In genomic region chr10:102675887-102676616, GRCh38 we compare ENCODE assay signal across 8 cellular contexts. TPM values are rescaled to one million over a fixed set of nuclear protein-coding genes. Genes with fewer than 3 reads are reported as not detected.
DNase-seq lines count a peak whose midpoint lies in the region; ATAC-seq lines count a peak whose summit lies in the region.

No MANE protein-coding gene starts in this region.

- H3K4me1 Mint-ChIP-seq in natural killer cell treated with Interleukin-12 subunit alpha and Interleukin-12 subunit beta and Interleukin-15 and Interleukin-18, amount 100 ng/mL, for 72 hours (ENCODE audit: low read depth in 2 of 2), result peaks cover 33 to 34% of the 10 kb centered on the region in 2 donors

- no peak overlapping the region for H3K4me3 ChIP-seq in ectodermal cell (ENCODE audit: insufficient read depth, low read depth, low read length)

- H3K4me1 ChIP-seq in ectodermal cell (ENCODE audit: control insufficient read depth, insufficient read depth, low read length), result peaks cover 70% of the 10 kb centered on the region

- H3K4me3 Mint-ChIP-seq in natural killer cell treated with Interleukin-12 subunit alpha and Interleukin-12 subunit beta and Interleukin-15 and Interleukin-18, amount 100 ng/mL, for 72 hours, result peak overlapping the region; percentile 6

- ATAC-seq in natural killer cell treated with Interleukin-12 subunit alpha and Interleukin-12 subunit beta and Interleukin-15 and Interleukin-18, amount 100 ng/mL, for 72 hours, result peak in 1 of 2 donors; percentile 43
- ATAC-seq in GM19467 (IDR thresholded peaks at IDR 0.05; ENCODE audit: unreplicated experiment) (no peak), HG03439 (IDR thresholded peaks at IDR 0.05; ENCODE audit: unreplicated experiment) (no peak)

- no peaks in the 10 kb centered on the region for H3K9me3 ChIP-seq in ectodermal cell (ENCODE audit: control insufficient read depth, low read length)

- no peaks in the 10 kb centered on the region for H3K9me3 Mint-ChIP-seq in natural killer cell treated with Interleukin-12 subunit alpha and Interleukin-12 subunit beta and Interleukin-15 and Interleukin-18, amount 100 ng/mL, for 72 hours

- WGBS in ectodermal cell, 2 experiments, result 32% methylated on average over 13 of the region's 13 CpGs

- H3K27ac Mint-ChIP-seq in natural killer cell treated with Interleukin-12 subunit alpha and Interleukin-12 subunit beta and Interleukin-15 and Interleukin-18, amount 100 ng/mL, for 72 hours, result peak overlapping the region in 1 of 2 donors; percentile 84

- H3K36me3 Mint-ChIP-seq in natural killer cell treated with Interleukin-12 subunit alpha and Interleukin-12 subunit beta and Interleukin-15 and Interleukin-18, amount 100 ng/mL, for 72 hours, result no peaks in the 10 kb centered on the region

- no peaks in the 10 kb centered on the region for H3K36me3 ChIP-seq in ectodermal cell (ENCODE audit: control insufficient read depth, insufficient read depth, low read length)

- H3K27ac ChIP-seq in ectodermal cell (ENCODE audit: insufficient read depth, low read depth, low read length, poor library complexity, severe bottlenecking), result peak overlapping the region; percentile 93

- peak; percentile 99 for DNase-seq in EH (ENCODE audit: low read depth)
- DNase-seq in NCI-H82 (lab: John Stamatoyannopoulos, UW), result peak; percentile 78
- DNase-seq in natural killer cell treated with Interleukin-12 subunit alpha and Interleukin-12 subunit beta and Interleukin-15 and Interleukin-18, amount 100 ng/mL, for 72 hours (ENCODE audit: low spot score), result no peak
- DNase-seq in NCI-H226, result no peak
- no peak for DNase-seq in activated naive CD4-positive, alpha-beta T cell treated with anti-CD3 and anti-CD28 coated beads, Interleukin-2, amount 50 U/mL, for 16 hours

- H3K27me3 ChIP-seq in ectodermal cell (ENCODE audit: control insufficient read depth, insufficient read depth, low read length, poor library complexity, severe bottlenecking), result no peaks in the 10 kb centered on the region

- no peaks in the 10 kb centered on the region for H3K27me3 Mint-ChIP-seq in natural killer cell treated with Interleukin-12 subunit alpha and Interleukin-12 subunit beta and Interleukin-15 and Interleukin-18, amount 100 ng/mL, for 72 hours

RNA-seq across cellular contexts. Expression of gene TRIM8, which starts 31.8 kb away (rescaled TPM):
- polyA plus RNA-seq in ectodermal cell (2013, experiment 1 of 4), result 61.1 TPM
- polyA plus RNA-seq in ectodermal cell (2013, experiment 2 of 4), result 59.1 TPM
- 48.5 TPM for polyA plus RNA-seq in ectodermal cell (2013, experiment 3 of 4)
- 46.9 TPM for polyA plus RNA-seq in ectodermal cell (2013, experiment 4 of 4)
- 10 to 100 TPM; 50.2 to 78.5 TPM for total RNA-seq in natural killer cell treated with Interleukin-12 subunit alpha and Interleukin-12 subunit beta and Interleukin-15 and Interleukin-18, amount 100 ng/mL, for 72 hours

RNA-seq across cellular contexts. Expression of gene ARL3, which starts 38.1 kb away (rescaled TPM):
- 33.9 TPM for polyA plus RNA-seq in ectodermal cell (2013, experiment 1 of 4)
- 36.4 TPM for polyA plus RNA-seq in ectodermal cell (2013, experiment 2 of 4)
- polyA plus RNA-seq in ectodermal cell (2013, experiment 3 of 4), result 32.3 TPM
- polyA plus RNA-seq in ectodermal cell (2013, experiment 4 of 4), result 36.7 TPM
- 1 to 10 TPM; 3.0 to 4.5 TPM for total RNA-seq in natural killer cell treated with Interleukin-12 subunit alpha and Interleukin-12 subunit beta and Interleukin-15 and Interleukin-18, amount 100 ng/mL, for 72 hours

RNA-seq across cellular contexts. Expression of gene SFXN2, which starts 38.4 kb away (rescaled TPM):
- polyA plus RNA-seq in ectodermal cell (2013, experiment 1 of 4), result 22.1 TPM
- 20.1 TPM for polyA plus RNA-seq in ectodermal cell (2013, experiment 2 of 4)
- 9.4 TPM for polyA plus RNA-seq in ectodermal cell (2013, experiment 3 of 4)
- 11.0 TPM for polyA plus RNA-seq in ectodermal cell (2013, experiment 4 of 4)
- total RNA-seq in natural killer cell treated with Interleukin-12 subunit alpha and Interleukin-12 subunit beta and Interleukin-15 and Interleukin-18, amount 100 ng/mL, for 72 hours, result 10 to 100 TPM; 13.2 to 39.6 TPM

Comparison
In these comparisons a context has a peak if more than half of its experiments do, and no peak if none do; other contexts are left out.
1. DNase-seq: peak in EH (single experiment) and NCI-H82 (single experiment); none in natural killer cell treated with Interleukin-12 subunit alpha and Interleukin-12 subunit beta and Interleukin-15 and Interleukin-18, amount 100 ng/mL, for 72 hours (single experiment), NCI-H226 (single experiment) and activated naive CD4-positive, alpha-beta T cell treated with anti-CD3 and anti-CD28 coated beads, Interleukin-2, amount 50 U/mL, for 16 hours (single experiment).